Comparison of ENCODE assay signal across 2 cellular contexts in the genomic region with DNA sequence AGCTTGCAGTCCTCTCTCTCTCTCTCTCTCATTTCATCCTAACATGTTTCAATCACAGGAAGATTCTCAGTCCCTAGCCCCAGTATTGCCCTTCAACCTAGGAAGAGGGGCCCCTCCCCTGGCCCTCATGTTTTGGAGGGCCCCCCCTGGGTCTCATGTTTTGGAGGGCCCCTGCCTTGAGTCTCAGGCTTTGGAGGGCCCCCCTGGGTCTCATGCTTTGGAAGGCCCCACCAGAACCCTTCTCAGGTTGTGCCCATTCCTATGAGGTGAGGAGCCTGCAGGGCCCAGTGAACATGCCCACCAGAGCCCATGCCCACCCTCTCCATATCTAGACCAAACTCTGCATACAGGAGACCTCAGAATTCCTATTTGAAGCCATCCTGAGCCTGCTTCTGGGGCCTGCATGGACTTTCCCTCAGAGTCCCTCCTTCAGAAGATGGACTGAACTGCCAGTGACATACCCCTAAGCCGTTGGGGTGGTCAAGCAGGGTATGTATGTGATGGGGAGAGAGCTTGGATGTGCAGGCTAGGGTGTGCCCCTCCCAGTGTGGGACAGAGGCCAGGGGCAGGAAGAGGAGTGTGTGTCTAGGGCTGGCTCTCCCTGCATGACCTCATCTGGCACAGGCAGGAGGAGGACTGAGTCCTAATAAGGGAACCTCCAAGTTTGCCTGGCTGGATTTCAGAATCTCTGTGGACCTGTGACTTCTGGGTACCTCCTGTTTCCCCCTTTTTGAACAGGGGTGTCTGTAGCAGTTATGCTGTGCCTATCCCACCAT.
A peak's percentile ranks its signal among the peaks of the same experiment; 100 is the strongest.
TF ChIP-seq lines count a peak whose summit lies in the region.

No MANE protein-coding gene starts in this region.

TF ChIP-seq in HCT116, 20 proteins besides CTCF, POLR2A, EP300 and RAD21:
- TF ChIP-seq, protein P1, sequence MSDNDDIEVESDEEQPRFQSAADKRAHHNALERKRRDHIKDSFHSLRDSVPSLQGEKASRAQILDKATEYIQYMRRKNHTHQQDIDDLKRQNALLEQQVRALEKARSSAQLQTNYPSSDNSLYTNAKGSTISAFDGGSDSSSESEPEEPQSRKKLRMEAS (IDR thresholded peaks at IDR 0.05), result no peak
- TF ChIP-seq SRF (IDR thresholded peaks at IDR 0.05; ENCODE audit: low read depth), result 0 out of 2 replicates have a peak, but pooled peaks have one; percentile 43
- no peak for TF ChIP-seq CEBPB (IDR thresholded peaks at IDR 0.05; ENCODE audit: low read depth)

TF ChIP-seq in K562, 482 proteins besides CTCF, POLR2A, EP300 and RAD21:
- peak; percentile 23; the same call in 1 of the 2 replicates for TF ChIP-seq JUND (IDR thresholded peaks at IDR 0.05; ENCODE audit: borderline replicate concordance, low read depth, low read length)
- TF ChIP-seq JUND (tag; IDR thresholded peaks at IDR 0.05; ENCODE audit: borderline replicate concordance, low read depth, low read length), result peak; percentile 65; the same call in 2 of the 3 replicates
- TF ChIP-seq, protein P2, sequence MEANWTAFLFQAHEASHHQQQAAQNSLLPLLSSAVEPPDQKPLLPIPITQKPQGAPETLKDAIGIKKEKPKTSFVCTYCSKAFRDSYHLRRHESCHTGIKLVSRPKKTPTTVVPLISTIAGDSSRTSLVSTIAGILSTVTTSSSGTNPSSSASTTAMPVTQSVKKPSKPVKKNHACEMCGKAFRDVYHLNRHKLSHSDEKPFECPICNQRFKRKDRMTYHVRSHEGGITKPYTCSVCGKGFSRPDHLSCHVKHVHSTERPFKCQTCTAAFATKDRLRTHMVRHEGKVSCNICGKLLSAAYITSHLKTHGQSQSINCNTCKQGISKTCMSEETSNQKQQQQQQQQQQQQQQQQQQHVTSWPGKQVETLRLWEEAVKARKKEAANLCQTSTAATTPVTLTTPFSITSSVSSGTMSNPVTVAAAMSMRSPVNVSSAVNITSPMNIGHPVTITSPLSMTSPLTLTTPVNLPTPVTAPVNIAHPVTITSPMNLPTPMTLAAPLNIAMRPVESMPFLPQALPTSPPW (CRISPR knock-in tag; IDR thresholded peaks at IDR 0.05), result peak; percentile 38; the same call in 1 of the 2 replicates
- TF ChIP-seq ATF7 (IDR thresholded peaks at IDR 0.05), result peak; percentile 68; the same call in 1 of the 2 replicates
- no peak for TF ChIP-seq FOXM1 (IDR thresholded peaks at IDR 0.05; ENCODE audit: low read depth)
- TF ChIP-seq FOXM1 (CRISPR knock-in tag; IDR thresholded peaks at IDR 0.05; ENCODE audit: low read depth), result no peak
- TF ChIP-seq MCM7 (IDR thresholded peaks at IDR 0.05), result no peak
- TF ChIP-seq, protein P3, sequence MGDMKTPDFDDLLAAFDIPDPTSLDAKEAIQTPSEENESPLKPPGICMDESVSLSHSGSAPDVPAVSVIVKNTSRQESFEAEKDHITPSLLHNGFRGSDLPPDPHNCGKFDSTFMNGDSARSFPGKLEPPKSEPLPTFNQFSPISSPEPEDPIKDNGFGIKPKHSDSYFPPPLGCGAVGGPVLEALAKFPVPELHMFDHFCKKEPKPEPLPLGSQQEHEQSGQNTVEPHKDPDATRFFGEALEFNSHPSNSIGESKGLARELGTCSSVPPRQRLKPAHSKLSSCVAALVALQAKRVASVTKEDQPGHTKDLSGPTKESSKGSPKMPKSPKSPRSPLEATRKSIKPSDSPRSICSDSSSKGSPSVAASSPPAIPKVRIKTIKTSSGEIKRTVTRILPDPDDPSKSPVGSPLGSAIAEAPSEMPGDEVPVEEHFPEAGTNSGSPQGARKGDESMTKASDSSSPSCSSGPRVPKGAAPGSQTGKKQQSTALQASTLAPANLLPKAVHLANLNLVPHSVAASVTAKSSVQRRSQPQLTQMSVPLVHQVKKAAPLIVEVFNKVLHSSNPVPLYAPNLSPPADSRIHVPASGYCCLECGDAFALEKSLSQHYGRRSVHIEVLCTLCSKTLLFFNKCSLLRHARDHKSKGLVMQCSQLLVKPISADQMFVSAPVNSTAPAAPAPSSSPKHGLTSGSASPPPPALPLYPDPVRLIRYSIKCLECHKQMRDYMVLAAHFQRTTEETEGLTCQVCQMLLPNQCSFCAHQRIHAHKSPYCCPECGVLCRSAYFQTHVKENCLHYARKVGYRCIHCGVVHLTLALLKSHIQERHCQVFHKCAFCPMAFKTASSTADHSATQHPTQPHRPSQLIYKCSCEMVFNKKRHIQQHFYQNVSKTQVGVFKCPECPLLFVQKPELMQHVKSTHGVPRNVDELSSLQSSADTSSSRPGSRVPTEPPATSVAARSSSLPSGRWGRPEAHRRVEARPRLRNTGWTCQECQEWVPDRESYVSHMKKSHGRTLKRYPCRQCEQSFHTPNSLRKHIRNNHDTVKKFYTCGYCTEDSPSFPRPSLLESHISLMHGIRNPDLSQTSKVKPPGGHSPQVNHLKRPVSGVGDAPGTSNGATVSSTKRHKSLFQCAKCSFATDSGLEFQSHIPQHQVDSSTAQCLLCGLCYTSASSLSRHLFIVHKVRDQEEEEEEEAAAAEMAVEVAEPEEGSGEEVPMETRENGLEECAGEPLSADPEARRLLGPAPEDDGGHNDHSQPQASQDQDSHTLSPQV (IDR thresholded peaks at IDR 0.05), result 0 out of 2 replicates have a peak, but pooled peaks have one; percentile 20
- TF ChIP-seq, protein P4, sequence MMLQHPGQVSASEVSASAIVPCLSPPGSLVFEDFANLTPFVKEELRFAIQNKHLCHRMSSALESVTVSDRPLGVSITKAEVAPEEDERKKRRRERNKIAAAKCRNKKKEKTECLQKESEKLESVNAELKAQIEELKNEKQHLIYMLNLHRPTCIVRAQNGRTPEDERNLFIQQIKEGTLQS (IDR thresholded peaks at IDR 0.05), result peak; percentile 66
- TF ChIP-seq, protein P4 (CRISPR knock-in tag; conservative IDR thresholded peaks at IDR 0.05), result no peak
